ENCODE assay signal across 1 cellular context in genomic region chr4:175671491-175671934, GRCh38.
TF ChIP-seq lines count a peak whose summit lies in the region.

No MANE protein-coding gene starts in this region.

TF ChIP-seq in H1, 55 proteins besides CTCF, POLR2A, EP300 and RAD21:
- no peak for TF ChIP-seq CHD7 (IDR thresholded peaks at IDR 0.05; ENCODE audit: insufficient replicate concordance, low read length)
- no peak for TF ChIP-seq BACH1 (IDR thresholded peaks at IDR 0.05; ENCODE audit: low read length)
- no peak for TF ChIP-seq KDM5A (IDR thresholded peaks at IDR 0.05; ENCODE audit: low read length)
- TF ChIP-seq NRF1 (IDR thresholded peaks at IDR 0.05; ENCODE audit: low read depth, low read length), result no peak
- TF ChIP-seq SIRT6 (IDR thresholded peaks at IDR 0.05; ENCODE audit: low read length), result no peak
- TF ChIP-seq TAF1 (IDR thresholded peaks at IDR 0.05; ENCODE audit: low read depth, low read length), result peak; percentile 35; the same call in 1 of the 2 replicates
- TF ChIP-seq NANOG (IDR thresholded peaks at IDR 0.05; ENCODE audit: insufficient read depth, low read depth, low read length, poor library complexity, severe bottlenecking), result no peak
- no peak for TF ChIP-seq ASH2L (IDR thresholded peaks at IDR 0.05; ENCODE audit: low read length)
- no peak for TF ChIP-seq FOSL1 (IDR thresholded peaks at IDR 0.05; ENCODE audit: insufficient read depth, low read depth, low read length)
- TF ChIP-seq RXRA (IDR thresholded peaks at IDR 0.05; ENCODE audit: insufficient read depth, low read depth, low read length), result no peak
- no peak for TF ChIP-seq ATF3 (IDR thresholded peaks at IDR 0.05; ENCODE audit: insufficient read depth, low read depth, low read length)
- no peak for TF ChIP-seq JUND (IDR thresholded peaks at IDR 0.05; ENCODE audit: low read length)
- TF ChIP-seq RBBP5 (IDR thresholded peaks at IDR 0.05; ENCODE audit: borderline replicate concordance, low read depth, low read length), result 0 out of 2 replicates have a peak, but pooled peaks have one; percentile 32
- no peak for TF ChIP-seq BCL11A (IDR thresholded peaks at IDR 0.05; ENCODE audit: low read depth in 2 of 2, low read length in 2 of 2)
- TF ChIP-seq TAF7 (optimal IDR thresholded peaks at IDR 0.05; ENCODE audit: borderline replicate concordance, low read depth, low read length), result no peak
- no peak for TF ChIP-seq SP1 (IDR thresholded peaks at IDR 0.05; ENCODE audit: low read depth, low read length)
- no peak for TF ChIP-seq EZH2 (IDR thresholded peaks at IDR 0.05; ENCODE audit: low read depth, low read length, severe bottlenecking)
- TF ChIP-seq GABPA (IDR thresholded peaks at IDR 0.05; ENCODE audit: borderline replicate concordance, insufficient read depth, low read length), result no peak
- no peak for TF ChIP-seq KDM1A (IDR thresholded peaks at IDR 0.05; ENCODE audit: borderline replicate concordance, low read length)
- TF ChIP-seq POLR2AphosphoS5 (IDR thresholded peaks at IDR 0.05; ENCODE audit: low read depth, low read length), result no peak
- TF ChIP-seq MAFK (IDR thresholded peaks at IDR 0.05; ENCODE audit: low read depth, low read length), result no peak
- TF ChIP-seq SUZ12 (IDR thresholded peaks at IDR 0.05; ENCODE audit: low read length), result no peak
- TF ChIP-seq ZNF274 (IDR thresholded peaks at IDR 0.05; ENCODE audit: borderline replicate concordance, extremely low read depth, low read length), result no peak
- TF ChIP-seq USF2 (IDR thresholded peaks at IDR 0.05; ENCODE audit: low read length), result no peak
- TF ChIP-seq TEAD4 (IDR thresholded peaks at IDR 0.05; ENCODE audit: low read depth, low read length), result peak; percentile 80
- no peak for TF ChIP-seq SRF (IDR thresholded peaks at IDR 0.05; ENCODE audit: low read depth, low read length)
